Comparison of ENCODE assay signal across 10 cellular contexts in the genomic region with DNA sequence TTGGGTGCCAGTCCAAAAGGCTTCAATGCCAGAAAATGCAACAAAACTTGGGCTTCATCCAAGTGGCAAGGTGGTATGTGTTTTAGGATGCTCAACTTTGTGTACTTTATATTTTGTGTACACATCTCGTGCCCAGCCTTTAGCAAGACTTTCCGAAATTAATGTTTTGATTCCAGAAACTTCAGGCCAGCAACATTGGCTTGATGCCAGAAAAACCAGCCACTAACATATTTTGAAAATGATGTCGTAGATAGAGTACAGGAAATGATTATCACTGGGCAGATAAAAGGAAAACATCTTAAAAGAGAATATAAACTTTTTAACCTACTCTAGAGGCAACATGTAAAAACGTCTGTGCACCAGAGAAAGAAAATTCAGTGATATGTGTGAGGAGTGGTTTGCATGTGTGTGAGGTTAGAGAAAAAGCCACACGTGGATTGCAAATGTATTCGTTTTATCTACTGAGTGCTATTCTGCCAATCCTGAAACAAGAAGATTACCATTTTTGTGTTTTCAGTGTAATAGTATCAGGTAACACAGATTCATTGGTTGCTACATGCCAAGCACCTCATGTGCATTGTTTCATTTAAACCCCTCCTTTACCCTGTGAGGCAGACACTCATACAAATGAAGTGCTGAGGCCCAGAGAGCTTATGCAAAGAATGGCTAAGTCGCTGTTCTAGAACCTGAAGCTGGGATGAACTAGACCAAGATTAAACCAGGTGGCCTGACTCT.
DNase-seq lines count a peak whose midpoint lies in the region; ATAC-seq, FAIRE-seq and TF ChIP-seq lines count a peak whose summit lies in the region.
"Had no signal": no experiment of that assay in that cellular context is flagged by ENCODE, and none has a peak within 500 bp of the region (broad histone marks: within the 10 kb centered on the region; RNA-seq: fewer than 3 reads in every experiment).

No MANE protein-coding gene starts in this region.

- no peaks in the 10 kb centered on the region for H4K20me1 ChIP-seq in osteoblast (ENCODE audit: insufficient read depth, low read length)

- TF ChIP-seq POLR2A in GM12891 (IDR thresholded peaks at IDR 0.05; ENCODE audit: low read depth, low read length) = no peak

- TF ChIP-seq CTCF in osteoblast (IDR thresholded peaks at IDR 0.05; ENCODE audit: extremely low read depth, low read depth, low read length) = no peak

- ATAC-seq in GM21390 (IDR thresholded peaks at IDR 0.05; ENCODE audit: unreplicated experiment) (no peak), GM19463 (IDR thresholded peaks at IDR 0.05; ENCODE audit: unreplicated experiment) (no peak)

- no peak overlapping the region for H3K4me3 ChIP-seq in osteoblast (ENCODE audit: insufficient read depth, low read length)
- H3K4me3 ChIP-seq: suprapubic skin had no signal

- H3K36me3 ChIP-seq in osteoblast (ENCODE audit: insufficient read depth, low read length) = no peaks in the 10 kb centered on the region
- H3K36me3 ChIP-seq: suprapubic skin had no signal

- H3K79me2 ChIP-seq in osteoblast (ENCODE audit: insufficient read depth, low read length) = no peaks in the 10 kb centered on the region

- H2AFZ ChIP-seq in osteoblast (ENCODE audit: low read length) = peak overlapping the region; percentile 1

- peak overlapping the region; percentile 57 for H3K4me2 ChIP-seq in osteoblast (ENCODE audit: insufficient read depth, low read length)

- no peak for FAIRE-seq in GM12891 (lab: Jason Lieb, UNC)

- DNase-seq in HCEC 1CT = peak; percentile 36
- peak; percentile 14 for DNase-seq in NCI-H510A (lab: John Stamatoyannopoulos, UW)
- peak; percentile 25 to 32 for DNase-seq in dermis microvascular lymphatic vessel endothelial cell (ENCODE audit: low read depth in 2 of 2)
- peak; percentile 64 for DNase-seq in osteoblast (ENCODE audit: insufficient read length, low spot score, missing footprints)
- no peak for DNase-seq in mucosa of gallbladder (ENCODE audit: low spot score)
- DNase-seq in GM12891 (ENCODE audit: insufficient read length, low spot score) = no peak
- DNase-seq: stimulated activated CD4-positive, alpha-beta T cell treated with anti-CD3 and anti-CD28 coated beads, Interleukin-4, amount 100 ng/mL, for 24 hours had no signal

- H3K9me3 ChIP-seq in osteoblast (ENCODE audit: low read depth, low read length) = no peaks in the 10 kb centered on the region
- H3K9me3 ChIP-seq: suprapubic skin had no signal

- H3K27ac ChIP-seq in osteoblast (ENCODE audit: low read depth, low read length) = peak overlapping the region; percentile 10
- H3K27ac ChIP-seq: suprapubic skin had no signal

- H3K27me3 ChIP-seq in osteoblast (ENCODE audit: insufficient read depth, low read length) = no peaks in the 10 kb centered on the region
- H3K27me3 ChIP-seq: suprapubic skin had no signal

- peaks cover 17% of the 10 kb centered on the region for H3K4me1 ChIP-seq in osteoblast (ENCODE audit: insufficient read depth, low read length)

TF ChIP-seq in GM12891, 5 proteins besides CTCF, POLR2A, EP300 and RAD21:
- TF ChIP-seq TAF1 (IDR thresholded peaks at IDR 0.05; ENCODE audit: low read depth, low read length) (no peak), SPI1 (IDR thresholded peaks at IDR 0.05; ENCODE audit: low read depth, low read length) (no peak), POU2F2 (IDR thresholded peaks at IDR 0.05; ENCODE audit: low read depth, low read length) (no peak), PAX5 (IDR thresholded peaks at IDR 0.05; ENCODE audit: insufficient read depth, low read length, severe bottlenecking) (no peak), POLR2AphosphoS5 (IDR thresholded peaks at IDR 0.05; ENCODE audit: low read depth, low read length) (no peak)

Comparison
In these comparisons a context has a peak if more than half of its experiments do, and no peak if none do; other contexts are left out.
1. DNase-seq: peak in HCEC 1CT (single experiment), NCI-H510A (single experiment), dermis microvascular lymphatic vessel endothelial cell (2 of 2) and osteoblast (single experiment); none in mucosa of gallbladder (single experiment) and GM12891 (single experiment).